16 cellular contexts compared by ENCODE assay signal in the genomic region with DNA sequence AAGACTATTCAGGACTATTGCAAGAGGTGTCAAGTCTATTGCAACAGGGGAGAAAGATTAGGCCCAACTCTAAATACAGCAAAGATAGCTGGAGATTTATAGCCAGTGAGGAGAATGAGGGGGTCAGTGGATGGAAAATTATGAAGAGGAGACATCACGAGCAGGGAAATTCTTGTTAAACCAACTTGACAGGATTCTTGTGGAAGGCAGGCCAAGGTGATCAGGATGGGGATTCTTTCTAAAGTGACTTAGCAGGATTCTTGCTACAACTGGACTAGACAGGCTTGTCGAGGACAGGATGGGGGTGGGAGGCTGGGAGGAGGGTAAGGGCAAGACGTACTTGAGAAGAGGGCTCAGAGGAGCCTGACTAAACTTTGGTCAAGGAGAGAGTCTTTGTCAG.
"Had no signal": no experiment of that assay in that cellular context is flagged by ENCODE, and none has a peak within 500 bp of the region (broad histone marks: within the 10 kb centered on the region; RNA-seq: fewer than 3 reads in every experiment).

No MANE protein-coding gene starts in this region.

- H3K4me3 ChIP-seq: coronary artery, heart right ventricle, left ventricle myocardium inferior, lower lobe of right lung, suprapubic skin, tibial artery had no signal

- H3K27me3 Mint-ChIP-seq: naive thymus-derived CD4-positive, alpha-beta T cell had no signal

- H3K27ac ChIP-seq: coronary artery, heart right ventricle, left ventricle myocardium inferior, lower lobe of right lung, suprapubic skin, tibial artery had no signal

- H3K36me3 Mint-ChIP-seq: naive thymus-derived CD4-positive, alpha-beta T cell had no signal

- H3K9me3 Mint-ChIP-seq: endodermal cell; naive thymus-derived CD4-positive, alpha-beta T cell had no signal

- H3K4me1 Mint-ChIP-seq: naive thymus-derived CD4-positive, alpha-beta T cell had no signal

- ATAC-seq: esophagus mucosa; heart right ventricle; lower lobe of right lung; naive thymus-derived CD4-positive, alpha-beta T cell; right cardiac atrium; stimulated activated naive CD8-positive, alpha-beta T cell treated with anti-CD3 and anti-CD28 coated beads, Interleukin-15, Interleukin-2, amounts not matched to agents 100 U/mL and 50 U/mL, for 24 hours had no signal

- H3K9me3 ChIP-seq: heart right ventricle, left ventricle myocardium inferior, lower lobe of right lung, suprapubic skin, tibial artery had no signal

- H3K4me3 Mint-ChIP-seq: endodermal cell; naive thymus-derived CD4-positive, alpha-beta T cell had no signal

- H3K27me3 ChIP-seq: suprapubic skin, tibial artery had no signal

- H3K27ac Mint-ChIP-seq: endodermal cell; naive thymus-derived CD4-positive, alpha-beta T cell had no signal

- H3K36me3 ChIP-seq: heart right ventricle, left ventricle myocardium inferior, lower lobe of right lung, suprapubic skin, tibial artery had no signal

- DNase-seq: central memory CD4-positive, alpha-beta T cell; effector CD4-positive, alpha-beta T cell; endodermal cell; heart right ventricle; left ventricle myocardium inferior; lower lobe of right lung; mesenchymal stem cell; naive thymus-derived CD4-positive, alpha-beta T cell; right cardiac atrium; small intestine; stimulated activated CD4-positive, alpha-beta T cell treated with anti-CD3 and anti-CD28 coated beads, Interleukin-2, amount 100 ng/mL, for 48 hours; stimulated activated naive CD8-positive, alpha-beta T cell treated with anti-CD3 and anti-CD28 coated beads, Interleukin-15, Interleukin-2, amounts not matched to agents 100 U/mL and 50 U/mL, for 24 hours; tibial artery had no signal

- H3K4me1 ChIP-seq: heart right ventricle, left ventricle myocardium inferior, lower lobe of right lung, suprapubic skin, tibial artery had no signal
